7 cellular contexts compared by ENCODE assay signal in the genomic region with DNA sequence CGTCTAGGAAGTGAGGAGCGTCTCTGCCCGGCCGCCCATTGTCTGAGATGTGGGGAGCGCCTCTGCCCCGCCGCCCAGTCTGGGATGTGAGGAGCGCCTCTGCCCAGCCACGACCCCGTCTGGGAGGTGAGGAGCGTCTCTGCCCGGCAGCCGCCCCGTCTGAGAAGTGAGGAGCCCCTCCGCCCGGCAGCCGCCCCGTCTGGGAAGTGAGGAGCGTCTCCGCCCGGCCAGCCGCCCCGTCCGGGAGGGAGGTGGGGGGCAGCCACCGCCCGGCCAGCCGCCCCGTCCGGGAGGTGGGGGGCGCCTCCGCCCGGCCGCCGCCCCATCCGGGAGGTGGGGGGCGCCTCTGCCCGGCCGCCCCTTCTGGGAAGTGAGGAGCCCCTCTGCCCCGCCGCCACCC. TPM values are rescaled to one million over a fixed set of nuclear protein-coding genes. Genes with fewer than 3 reads are reported as not detected.
"Had no signal": no experiment of that assay in that cellular context is flagged by ENCODE, and none has a peak within 500 bp of the region (broad histone marks: within the 10 kb centered on the region; RNA-seq: fewer than 3 reads in every experiment).

No MANE protein-coding gene starts in this region.

RNA-seq across cellular contexts. Expression of a gene that starts 13.0 kb away (rescaled TPM):
- total RNA-seq: activated T-cell treated with anti-CD3 and anti-CD28 coated beads, Interleukin-2, amount 50 U/mL, for 4 hours; activated T-helper 1 cell treated with anti-CD3 and anti-CD28 coated beads, Interleukin-12 subunit alpha, Interleukin-12 subunit beta, Interleukin-2, Interleukin-4 antibody, amounts not matched to agents 30 ng/mL and 10 ng/mL and 1 ng/mL, durations not matched to agents 14 hours and 24 hours and 36 hours; activated T-helper 2 cell treated with anti-CD3 and anti-CD28 coated beads, Interferon-gamma antibody, Interleukin-2, Interleukin-4, amounts not matched to agents 10 μg/mL and 5 μg/mL and 100 μg/mL, durations not matched to agents 14 hours and 24 hours and 36 hours; astrocyte; bronchial epithelial cell; cardiac muscle cell; chondrocyte had no signal
